ENCODE assay signal across 6 cellular contexts in genomic region chr9:61953108-61953507, GRCh38.
DNase-seq lines count a peak whose midpoint lies in the region; FAIRE-seq and TF ChIP-seq lines count a peak whose summit lies in the region.
"Not testable (repeated sequence)": the region's sequence is repeated elsewhere in the genome, so short reads cannot be mapped to it uniquely, and the experiment has no call there.

No MANE protein-coding gene starts in this region.

- H3K4me1 ChIP-seq in cardiac muscle cell (ENCODE audit: low read depth); small intestine (ENCODE audit: control insufficient read depth in 2 of 2, insufficient read depth in 1 of 2, low read depth in 1 of 2, low read length in 1 of 2): not testable (repeated sequence)

- H3K27ac ChIP-seq in cardiac muscle cell = peak overlapping the region; percentile 83
- H3K27ac ChIP-seq in small intestine (ENCODE audit: low read depth in 1 of 2, low read length in 1 of 2) = not testable (repeated sequence)

- not testable (repeated sequence) for H3K36me3 ChIP-seq in MG63; cardiac muscle cell; small intestine (ENCODE audit: control insufficient read depth in 2 of 2, insufficient read depth in 2 of 2, low read length in 2 of 2)

- not testable (repeated sequence) for H3K9me3 ChIP-seq in MG63; cardiac muscle cell (ENCODE audit: low read depth); small intestine (ENCODE audit: control insufficient read depth, low read depth)

- not testable (repeated sequence) for H3K4me3 ChIP-seq in MG63; cardiac muscle cell; small intestine (ENCODE audit: low read depth in 1 of 2, low read length in 2 of 2)

- H3K27me3 ChIP-seq in MG63; cardiac muscle cell; small intestine (ENCODE audit: control insufficient read depth in 2 of 2, insufficient read depth in 2 of 2, low read length in 2 of 2): not testable (repeated sequence)

- not testable (repeated sequence) for TF ChIP-seq CTCF in cardiac muscle cell (IDR thresholded peaks at IDR 0.05; ENCODE audit: low read depth, low read length)

- DNase-seq in Ammon's horn (ENCODE audit: low spot score) = peak; percentile 0
- DNase-seq in MG63 = peak; percentile 4
- peak; percentile 62 for DNase-seq in astrocyte of the hippocampus (ENCODE audit: low read depth, low spot score)
- DNase-seq in dermis blood vessel endothelial cell = peak; percentile 47
- peak; percentile 3 to 87 for DNase-seq in cardiac muscle cell (ENCODE audit: low read depth in 1 of 2, low spot score in 1 of 2)
- peak; percentile 0 for DNase-seq in small intestine

- not testable (repeated sequence) for FAIRE-seq in small intestine (lab: Jason Lieb, UNC)

- no CpG with 5 or more reads among the region's 6 CpGs for WGBS in small intestine, 3 donors

Comparison
In these comparisons a context has a peak if more than half of its experiments do, and no peak if none do; other contexts are left out.
1. DNase-seq: peak in every context shown above with its lines; median percentile 62 in astrocyte of the hippocampus; 47 in dermis blood vessel endothelial cell; 45 in cardiac muscle cell; 4 in MG63; 0 in Ammon's horn; 0 in small intestine.